18 cellular contexts compared by ENCODE assay signal in genomic region chr4:13368262-13368661, GRCh38.
"Had no signal": no experiment of that assay in that cellular context is flagged by ENCODE, and none has a peak within 500 bp of the region (broad histone marks: within the 10 kb centered on the region; RNA-seq: fewer than 3 reads in every experiment).

No MANE protein-coding gene starts in this region.

- H3K27ac Mint-ChIP-seq: activated B cell treated with CpG ODN at 0.5 μM for 24 hours; activated CD4-positive, alpha-beta memory T cell treated with anti-CD3 and anti-CD28 coated beads, Interleukin-2, amount 10 ng/mL, durations not matched to agents 7 days and 5 days; activated CD8-positive, alpha-beta memory T cell treated with anti-CD3 and anti-CD28 coated beads, Interleukin-2, amount 10 ng/mL, durations not matched to agents 7 days and 5 days; activated naive CD8-positive, alpha-beta T cell; memory B cell; stimulated activated effector memory CD8-positive, alpha-beta T cell treated with anti-CD3 and anti-CD28 coated beads, Interleukin-12 subunit alpha, Interleukin-12 subunit beta, amount 100 ng/mL, for 72 hours had no signal

- DNase-seq: activated B cell treated with CpG ODN at 0.5 μM for 24 hours; activated CD4-positive, alpha-beta memory T cell treated with anti-CD3 and anti-CD28 coated beads, Interleukin-2, amount 10 ng/mL, durations not matched to agents 7 days and 5 days; activated CD4-positive, alpha-beta T cell treated with anti-CD3 and anti-CD28 coated beads for 4 hours; activated CD8-positive, alpha-beta memory T cell treated with anti-CD3 and anti-CD28 coated beads, Interleukin-2, amount 10 ng/mL, durations not matched to agents 7 days and 5 days; amniotic stem cell; body of pancreas; dorsolateral prefrontal cortex; heart right ventricle; naive thymus-derived CD8-positive, alpha-beta T cell; pancreas; sigmoid colon; stimulated activated CD4-positive, alpha-beta T cell treated with anti-CD3 and anti-CD28 coated beads, Interleukin-4, amount 100 ng/mL, for 24 hours; stomach; T-helper 2 cell; trophoblast cell had no signal

- H3K9me3 Mint-ChIP-seq: activated B cell treated with CpG ODN at 0.5 μM for 24 hours; activated CD4-positive, alpha-beta memory T cell treated with anti-CD3 and anti-CD28 coated beads, Interleukin-2, amount 10 ng/mL, durations not matched to agents 7 days and 5 days; memory B cell; naive thymus-derived CD8-positive, alpha-beta T cell; stimulated activated effector memory CD8-positive, alpha-beta T cell treated with anti-CD3 and anti-CD28 coated beads, Interleukin-12 subunit alpha, Interleukin-12 subunit beta, amount 100 ng/mL, for 72 hours had no signal

- H3K4me3 ChIP-seq: body of pancreas, dorsolateral prefrontal cortex, heart right ventricle, pancreas, sigmoid colon, stomach had no signal

- ATAC-seq: activated CD8-positive, alpha-beta memory T cell treated with anti-CD3 and anti-CD28 coated beads, Interleukin-2, amount 10 ng/mL, durations not matched to agents 7 days and 5 days; body of pancreas; heart right ventricle; naive thymus-derived CD8-positive, alpha-beta T cell; pancreas; stimulated activated effector memory CD8-positive, alpha-beta T cell treated with anti-CD3 and anti-CD28 coated beads, Interleukin-12 subunit alpha, Interleukin-12 subunit beta, amount 100 ng/mL, for 72 hours had no signal

- H3K4me1 Mint-ChIP-seq: activated B cell treated with CpG ODN at 0.5 μM for 24 hours; activated CD4-positive, alpha-beta memory T cell treated with anti-CD3 and anti-CD28 coated beads, Interleukin-2, amount 10 ng/mL, durations not matched to agents 7 days and 5 days; activated CD8-positive, alpha-beta memory T cell treated with anti-CD3 and anti-CD28 coated beads, Interleukin-2, amount 10 ng/mL, durations not matched to agents 7 days and 5 days; stimulated activated effector memory CD8-positive, alpha-beta T cell treated with anti-CD3 and anti-CD28 coated beads, Interleukin-12 subunit alpha, Interleukin-12 subunit beta, amount 100 ng/mL, for 72 hours had no signal

- H3K27me3 Mint-ChIP-seq: activated B cell treated with CpG ODN at 0.5 μM for 24 hours; activated CD4-positive, alpha-beta memory T cell treated with anti-CD3 and anti-CD28 coated beads, Interleukin-2, amount 10 ng/mL, durations not matched to agents 7 days and 5 days; activated CD8-positive, alpha-beta memory T cell treated with anti-CD3 and anti-CD28 coated beads, Interleukin-2, amount 10 ng/mL, durations not matched to agents 7 days and 5 days; activated naive CD8-positive, alpha-beta T cell; memory B cell; naive thymus-derived CD8-positive, alpha-beta T cell had no signal

- H3K4me3 Mint-ChIP-seq: activated B cell treated with CpG ODN at 0.5 μM for 24 hours; activated CD4-positive, alpha-beta memory T cell treated with anti-CD3 and anti-CD28 coated beads, Interleukin-2, amount 10 ng/mL, durations not matched to agents 7 days and 5 days; activated CD8-positive, alpha-beta memory T cell treated with anti-CD3 and anti-CD28 coated beads, Interleukin-2, amount 10 ng/mL, durations not matched to agents 7 days and 5 days; activated naive CD8-positive, alpha-beta T cell; memory B cell; naive thymus-derived CD8-positive, alpha-beta T cell; stimulated activated effector memory CD8-positive, alpha-beta T cell treated with anti-CD3 and anti-CD28 coated beads, Interleukin-12 subunit alpha, Interleukin-12 subunit beta, amount 100 ng/mL, for 72 hours had no signal
